11 cellular contexts compared by ENCODE assay signal in genomic region chrX:134908235-134908834, GRCh38. TPM values are rescaled to one million over a fixed set of nuclear protein-coding genes. Genes with fewer than 3 reads are reported as not detected.
A peak's percentile ranks its signal among the peaks of the same experiment; 100 is the strongest.
DNase-seq lines count a peak whose midpoint lies in the region; ATAC-seq, FAIRE-seq and TF ChIP-seq lines count a peak whose summit lies in the region.
"Had no signal": no experiment of that assay in that cellular context is flagged by ENCODE, and none has a peak within 500 bp of the region (broad histone marks: within the 10 kb centered on the region; RNA-seq: fewer than 3 reads in every experiment).

No MANE protein-coding gene starts in this region.

- TF ChIP-seq EP300 in A549 (IDR thresholded peaks at IDR 0.05): no peak

- CTCF ChIA-PET in A549 (lab: Yijun Ruan, JAX): interaction anchor here (0.6 to 2.3 kb wide), 5 partner anchors 9 to 123 kb away, joined by 3 to 9 read pairs (median 3); no protein-coding TSS in a partner anchor

- ATAC-seq in A549 (peak; percentile 54 to 75; a peak in 5 of 6 replicates), HG02678 (IDR thresholded peaks at IDR 0.05; ENCODE audit: unreplicated experiment) (no peak), HG03039 (IDR thresholded peaks at IDR 0.05; ENCODE audit: unreplicated experiment) (no peak)

- H3K27me3 Mint-ChIP-seq in endodermal cell (ENCODE audit: insufficient read depth): no peaks in the 10 kb centered on the region
- H3K27me3 Mint-ChIP-seq: memory B cell had no signal

- no peak for TF ChIP-seq POLR2A in A549 (IDR thresholded peaks at IDR 0.05; ENCODE audit: low read length)

- H3K9ac ChIP-seq in endodermal cell (ENCODE audit: extremely low read depth, low read length, poor library complexity, severe bottlenecking): no peak overlapping the region

- peaks cover 5% of the 10 kb centered on the region for H3K36me3 ChIP-seq in endodermal cell (ENCODE audit: control insufficient read depth, insufficient read depth, low read length)
- H3K36me3 ChIP-seq: SJSA1 had no signal

- 79% methylated on average over 3 of the region's 3 CpGs for WGBS in A549 (ENCODE audit: missing lambda C conversion rate)
- 88% methylated on average over 2 of the region's 3 CpGs; no CpG with 5 or more reads in 1 of the 2 experiments for WGBS in endodermal cell (ENCODE audit: insufficient coverage in 1 of 2, insufficient read length in 1 of 2), 2 experiments

- POLR2A ChIA-PET in A549 (lab: Yijun Ruan, JAX): no interaction called here

- FAIRE-seq in A549 (lab: Jason Lieb, UNC): no peak
- FAIRE-seq: bronchial epithelial cell had no signal

- H3K27ac ChIP-seq in A549 (0 out of 6 replicates have a peak overlapping the region, but pooled peaks of 1 of the 2 experiments have one; percentile 22), endodermal cell (ENCODE audit: low read depth, low read length) (no peak overlapping the region)
- H3K27ac ChIP-seq: SJSA1 had no signal

- peak; percentile 36 to 55; a peak in 4 of 5 replicates for TF ChIP-seq RAD21 in A549 (conservative IDR thresholded peaks at IDR 0.05 in 1 of 2, IDR thresholded peaks at IDR 0.05 in 1 of 2)

- H3K4me3 ChIP-seq in A549 (no peak overlapping the region), endodermal cell (ENCODE audit: low read length) (no peak overlapping the region)
- H3K4me3 ChIP-seq: SJSA1 had no signal

- H3K4me1 ChIP-seq in A549 (no peaks in the 10 kb centered on the region), endodermal cell (ENCODE audit: control insufficient read depth, insufficient read depth, low read length) (peaks cover 3% of the 10 kb centered on the region)
- H3K4me1 ChIP-seq: SJSA1 had no signal

- H3K9me3 ChIP-seq in A549: no peaks in the 10 kb centered on the region
- no peaks in the 10 kb centered on the region for H3K9me3 ChIP-seq in endodermal cell (ENCODE audit: control insufficient read depth, low read length)
- H3K9me3 ChIP-seq: SJSA1 had no signal

- no peaks in the 10 kb centered on the region for H3K27me3 ChIP-seq in endodermal cell (ENCODE audit: control insufficient read depth, insufficient read depth, low read length, poor library complexity, severe bottlenecking)
- H3K27me3 ChIP-seq: SJSA1 had no signal

- H3K4me2 ChIP-seq in A549: no peak overlapping the region

- peaks cover 17% of the 10 kb centered on the region for H3K36me3 Mint-ChIP-seq in endodermal cell (ENCODE audit: low read depth)

- TF ChIP-seq CTCF in A549 (IDR thresholded peaks at IDR 0.05) (peak; percentile 19; the same call in 1 of the 3 replicates), GM12873 (IDR thresholded peaks at IDR 0.05; ENCODE audit: insufficient read depth, low read depth, low read length, missing control alignments) (peak; percentile 20), endodermal cell (conservative IDR thresholded peaks at IDR 0.05) (peak; percentile 29)

- no peak overlapping the region for H3K4me3 Mint-ChIP-seq in endodermal cell
- H3K4me3 Mint-ChIP-seq: memory B cell had no signal

- peaks cover 50% of the 10 kb centered on the region for H3K9me3 Mint-ChIP-seq in endodermal cell
- H3K9me3 Mint-ChIP-seq: memory B cell had no signal

- DNase-seq in A549 (ENCODE audit: low read depth in 1 of 2, low spot score in 1 of 2): peak in 1 of 2 experiments; percentile 36
- DNase-seq in OCI-M1 (lab: John Stamatoyannopoulos, UW): peak; percentile 70
- DNase-seq in endodermal cell: no peak
- DNase-seq in DMS79 treated with DMSO at 0.1 percent for 48 hours (lab: John Stamatoyannopoulos, UW): no peak
- no peak for DNase-seq in stimulated activated CD4-positive, alpha-beta T cell treated with anti-CD3 and anti-CD28 coated beads, Interleukin-4, amount 100 ng/mL, for 24 hours

- H3K4me1 Mint-ChIP-seq in endodermal cell: peaks cover 10% of the 10 kb centered on the region

- peak overlapping the region; percentile 69 for H3K27ac Mint-ChIP-seq in endodermal cell
- H3K27ac Mint-ChIP-seq: memory B cell had no signal

TF ChIP-seq in A549, 52 proteins besides CTCF, POLR2A, EP300 and RAD21:
- TF ChIP-seq BHLHE40 (IDR thresholded peaks at IDR 0.05; ENCODE audit: low read depth, low read length) (no peak), SMC3 (IDR thresholded peaks at IDR 0.05) (peak; percentile 30; the same call in 1 of the 3 replicates)

RNA-seq across cellular contexts. Expression of gene MOSPD1, which starts 6.7 kb away (rescaled TPM):
- polyA plus RNA-seq in A549 (2011; rRNA removed): 19.9 and 30.6 TPM in 2 replicates
- polyA plus RNA-seq in A549 (2012; cell fraction: cytosol; rRNA removed): 3.2 and 3.4 TPM in 2 replicates
- 1.2 and 1.6 TPM in 2 replicates for polyA plus RNA-seq in A549 (2012; cell fraction: nucleus; rRNA removed)
- polyA plus RNA-seq in A549 (2017; fragmentation: RNase III; extraction: RNeasy Plus Mini Kit Qiagen cat#74134 plus additional on column Dnase treatment): 15.6 to 17.9 TPM (median 17.8 TPM) in 3 replicates
- polyA minus RNA-seq in A549 (2011; rRNA and poly(A)+ RNA removed): 7.6 and 8.9 TPM in 2 replicates
- total RNA-seq in endodermal cell: 10 to 100 TPM; 22.1 to 28.4 TPM
- 16.1 TPM for polyA plus RNA-seq in endodermal cell (2013, experiment 1 of 2)
- 16.6 TPM for polyA plus RNA-seq in endodermal cell (2013, experiment 2 of 2)

Comparison
In these comparisons a context has a peak if more than half of its experiments do, and no peak if none do; other contexts are left out.
1. ATAC-seq: peak in A549 (2 of 2); none in HG02678 (single experiment) and HG03039 (single experiment).
2. Peak in every context shown above with its lines, with median percentiles within 50 percentile points of each other: CTCF ChIP-seq.